ENCODE assay signal across 26 cellular contexts in the genomic region with DNA sequence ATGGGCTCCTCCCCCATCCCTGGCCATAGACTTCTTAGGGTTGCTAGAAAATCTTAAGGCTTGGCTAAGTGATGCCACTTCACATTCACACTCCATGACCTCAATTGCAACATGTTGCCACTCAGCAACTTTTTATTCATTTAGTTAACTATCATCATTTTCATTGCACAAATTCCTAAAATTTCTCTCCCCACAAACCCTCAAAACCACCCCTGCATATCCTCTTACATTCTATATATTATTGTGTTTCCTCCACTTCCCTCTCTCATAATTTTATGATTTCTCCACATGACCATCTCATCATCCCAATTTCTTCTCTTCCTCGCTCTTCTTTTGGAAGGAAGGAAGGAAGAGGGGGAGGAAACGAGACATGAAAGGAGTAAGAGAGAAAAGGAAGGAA.
"Had no signal": no experiment of that assay in that cellular context is flagged by ENCODE, and none has a peak within 500 bp of the region (broad histone marks: within the 10 kb centered on the region; RNA-seq: fewer than 3 reads in every experiment).

No MANE protein-coding gene starts in this region.

- H3K4me1 ChIP-seq: pancreas, psoas muscle, right lobe of liver, sigmoid colon, suprapubic skin, testis, tibial artery, upper lobe of right lung, uterus had no signal

- H3K36me3 ChIP-seq: neutrophil, pancreas, right lobe of liver, sigmoid colon, suprapubic skin, tibial artery, transverse colon, upper lobe of right lung, uterus had no signal

- H3K4me3 ChIP-seq: pancreas, psoas muscle, right lobe of liver, sigmoid colon, suprapubic skin, testis, tibial artery, transverse colon, upper lobe of right lung, uterus had no signal

- H3K27ac ChIP-seq: neutrophil, pancreas, psoas muscle, right lobe of liver, sigmoid colon, suprapubic skin, testis, tibial artery, transverse colon, upper lobe of right lung, uterus had no signal

- H3K27me3 ChIP-seq: neutrophil, pancreas, right lobe of liver, sigmoid colon, suprapubic skin, testis, tibial artery, transverse colon, upper lobe of right lung, uterus had no signal

- ATAC-seq: naive thymus-derived CD8-positive, alpha-beta T cell; natural killer cell treated with Interleukin-12 subunit alpha and Interleukin-12 subunit beta and Interleukin-15 and Interleukin-18, amount 100 ng/mL, for 72 hours; pancreas; psoas muscle; right cardiac atrium; right lobe of liver; stimulated activated effector memory CD8-positive, alpha-beta T cell treated with anti-CD3 and anti-CD28 coated beads, Interleukin-12 subunit alpha, Interleukin-12 subunit beta, amount 100 ng/mL, for 72 hours; stimulated activated naive B cell treated with anti-CD40 and anti-IgM and Interleukin-4, amounts not matched to agents 10 μg/mL and 1 μg/mL and 100 μg/mL, for 72 hours; stimulated activated naive CD8-positive, alpha-beta T cell treated with anti-CD3 and anti-CD28 coated beads, Interleukin-15, amount 100 ng/mL, for 72 hours; stimulated activated naive CD8-positive, alpha-beta T cell treated with anti-CD3 and anti-CD28 coated beads, Interleukin-15, Interleukin-2, amounts not matched to agents 100 U/mL and 50 U/mL, for 24 hours; upper lobe of right lung had no signal

- DNase-seq: naive thymus-derived CD8-positive, alpha-beta T cell; nephron progenitor cell; nucleus accumbens; pancreas; psoas muscle; right cardiac atrium; right lobe of liver; sigmoid colon; small intestine; stimulated activated CD4-positive, alpha-beta T cell treated with anti-CD3 and anti-CD28 coated beads, Interleukin-15, amount 100 ng/mL, for 24 hours; stimulated activated CD4-positive, alpha-beta T cell treated with anti-CD3 and anti-CD28 coated beads, Interleukin-2, amount 100 ng/mL, for 24 hours; stimulated activated CD4-positive, alpha-beta T cell treated with anti-CD3 and anti-CD28 coated beads, Interleukin-2, amount 100 ng/mL, for 48 hours; stimulated activated CD4-positive, alpha-beta T cell treated with anti-CD3 and anti-CD28 coated beads, Interleukin-4, amount 100 ng/mL, for 24 hours; stimulated activated naive B cell treated with anti-CD40 and anti-IgM and Interleukin-4, amounts not matched to agents 10 μg/mL and 1 μg/mL and 100 μg/mL, for 72 hours; stimulated activated naive CD8-positive, alpha-beta T cell treated with anti-CD3 and anti-CD28 coated beads, Interleukin-15, amount 100 ng/mL, for 72 hours; stimulated activated naive CD8-positive, alpha-beta T cell treated with anti-CD3 and anti-CD28 coated beads, Interleukin-15, Interleukin-2, amounts not matched to agents 100 U/mL and 50 U/mL, for 24 hours; substantia nigra; testis; tibial artery; transverse colon; upper lobe of right lung; uterus had no signal

- H3K9me3 ChIP-seq: neutrophil, pancreas, psoas muscle, right lobe of liver, suprapubic skin, testis, tibial artery, transverse colon, upper lobe of right lung, uterus had no signal
